Comparison of ENCODE assay signal across 19 cellular contexts in genomic region chr5:14343376-14343775, GRCh38.
"Had no signal": no experiment of that assay in that cellular context is flagged by ENCODE, and none has a peak within 500 bp of the region (broad histone marks: within the 10 kb centered on the region; RNA-seq: fewer than 3 reads in every experiment).

No MANE protein-coding gene starts in this region.

- H3K27me3 Mint-ChIP-seq: activated CD4-positive, alpha-beta T cell treated with anti-CD3 and anti-CD28 coated beads for 36 hours; activated naive CD8-positive, alpha-beta T cell treated with anti-CD3 and anti-CD28 coated beads for 36 hours had no signal

- H3K36me3 Mint-ChIP-seq: activated naive CD8-positive, alpha-beta T cell treated with anti-CD3 and anti-CD28 coated beads for 36 hours had no signal

- H3K4me1 ChIP-seq: breast epithelium had no signal

- H3K4me3 ChIP-seq: breast epithelium, esophagus squamous epithelium, sigmoid colon, suprapubic skin, upper lobe of left lung had no signal

- H3K9me3 ChIP-seq: breast epithelium, esophagus squamous epithelium, sigmoid colon, suprapubic skin, upper lobe of left lung had no signal

- H3K27me3 ChIP-seq: breast epithelium, esophagus squamous epithelium, sigmoid colon, suprapubic skin, upper lobe of left lung had no signal

- H3K27ac ChIP-seq: breast epithelium, esophagus squamous epithelium, sigmoid colon, suprapubic skin, upper lobe of left lung, VCaP had no signal

- H3K9me3 Mint-ChIP-seq: activated CD4-positive, alpha-beta memory T cell treated with anti-CD3 and anti-CD28 coated beads, Interleukin-2, amount 10 ng/mL, durations not matched to agents 7 days and 5 days; activated naive CD8-positive, alpha-beta T cell treated with anti-CD3 and anti-CD28 coated beads for 36 hours; neural crest cell had no signal

- H3K27ac Mint-ChIP-seq: activated CD4-positive, alpha-beta memory T cell treated with anti-CD3 and anti-CD28 coated beads, Interleukin-2, amount 10 ng/mL, durations not matched to agents 7 days and 5 days; activated CD4-positive, alpha-beta T cell treated with anti-CD3 and anti-CD28 coated beads for 36 hours; activated naive CD8-positive, alpha-beta T cell treated with anti-CD3 and anti-CD28 coated beads for 36 hours had no signal

- H3K36me3 ChIP-seq: breast epithelium had no signal

- ATAC-seq: activated CD4-positive, alpha-beta T cell treated with anti-CD3 and anti-CD28 coated beads for 36 hours had no signal

- H3K4me1 Mint-ChIP-seq: activated CD4-positive, alpha-beta memory T cell treated with anti-CD3 and anti-CD28 coated beads, Interleukin-2, amount 10 ng/mL, durations not matched to agents 7 days and 5 days; activated CD4-positive, alpha-beta T cell treated with anti-CD3 and anti-CD28 coated beads for 36 hours had no signal

- DNase-seq: activated CD4-positive, alpha-beta memory T cell treated with anti-CD3 and anti-CD28 coated beads, Interleukin-2, amount 10 ng/mL, durations not matched to agents 7 days and 5 days; activated CD4-positive, alpha-beta T cell treated with anti-CD3 and anti-CD28 coated beads for 36 hours; activated gamma-delta T cell; activated naive CD8-positive, alpha-beta T cell treated with anti-CD3 and anti-CD28 coated beads for 36 hours; activated T-cell treated with anti-CD3 and anti-CD28 coated beads, Interleukin-2, amount 50 U/mL, for 48 hours; esophagus squamous epithelium; foreskin fibroblast; glutamatergic neuron; left cardiac atrium; mammary epithelial cell; sigmoid colon; stimulated activated CD4-positive, alpha-beta T cell treated with anti-CD3 and anti-CD28 coated beads, Interleukin-2, amount 100 ng/mL, for 24 hours; stimulated activated naive CD4-positive, alpha-beta T cell treated with Interleukin-2 at 50 U/mL for 16 hours; T1000; upper lobe of left lung had no signal

- H3K4me3 Mint-ChIP-seq: activated CD4-positive, alpha-beta memory T cell treated with anti-CD3 and anti-CD28 coated beads, Interleukin-2, amount 10 ng/mL, durations not matched to agents 7 days and 5 days; activated CD4-positive, alpha-beta T cell treated with anti-CD3 and anti-CD28 coated beads for 36 hours; activated naive CD8-positive, alpha-beta T cell treated with anti-CD3 and anti-CD28 coated beads for 36 hours; neural crest cell had no signal
